1 cellular context compared by ENCODE assay signal in the genomic region with DNA sequence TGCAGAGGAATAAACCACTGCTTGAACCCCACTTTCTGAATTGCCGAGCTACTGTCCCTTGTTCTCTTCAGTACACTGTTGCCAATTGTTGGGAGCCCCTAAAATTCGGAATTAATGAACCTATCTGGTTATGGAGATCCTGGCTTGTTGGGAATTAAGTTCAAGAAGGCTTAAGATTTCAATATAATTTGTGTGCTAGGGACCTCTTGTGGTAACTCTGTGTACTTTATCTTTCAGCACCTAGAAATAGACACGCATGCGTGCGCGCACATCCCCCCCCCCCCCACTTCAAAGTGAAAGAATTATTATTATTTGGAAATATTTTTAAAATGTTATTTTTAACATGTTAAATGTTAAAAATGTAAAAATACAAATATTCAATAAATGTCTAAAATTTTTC.
TF ChIP-seq lines count a peak whose summit lies in the region.

No MANE protein-coding gene starts in this region.

TF ChIP-seq in K562, 482 proteins besides CTCF, POLR2A, EP300 and RAD21 (continued from another document):
- TF ChIP-seq, protein P1, sequence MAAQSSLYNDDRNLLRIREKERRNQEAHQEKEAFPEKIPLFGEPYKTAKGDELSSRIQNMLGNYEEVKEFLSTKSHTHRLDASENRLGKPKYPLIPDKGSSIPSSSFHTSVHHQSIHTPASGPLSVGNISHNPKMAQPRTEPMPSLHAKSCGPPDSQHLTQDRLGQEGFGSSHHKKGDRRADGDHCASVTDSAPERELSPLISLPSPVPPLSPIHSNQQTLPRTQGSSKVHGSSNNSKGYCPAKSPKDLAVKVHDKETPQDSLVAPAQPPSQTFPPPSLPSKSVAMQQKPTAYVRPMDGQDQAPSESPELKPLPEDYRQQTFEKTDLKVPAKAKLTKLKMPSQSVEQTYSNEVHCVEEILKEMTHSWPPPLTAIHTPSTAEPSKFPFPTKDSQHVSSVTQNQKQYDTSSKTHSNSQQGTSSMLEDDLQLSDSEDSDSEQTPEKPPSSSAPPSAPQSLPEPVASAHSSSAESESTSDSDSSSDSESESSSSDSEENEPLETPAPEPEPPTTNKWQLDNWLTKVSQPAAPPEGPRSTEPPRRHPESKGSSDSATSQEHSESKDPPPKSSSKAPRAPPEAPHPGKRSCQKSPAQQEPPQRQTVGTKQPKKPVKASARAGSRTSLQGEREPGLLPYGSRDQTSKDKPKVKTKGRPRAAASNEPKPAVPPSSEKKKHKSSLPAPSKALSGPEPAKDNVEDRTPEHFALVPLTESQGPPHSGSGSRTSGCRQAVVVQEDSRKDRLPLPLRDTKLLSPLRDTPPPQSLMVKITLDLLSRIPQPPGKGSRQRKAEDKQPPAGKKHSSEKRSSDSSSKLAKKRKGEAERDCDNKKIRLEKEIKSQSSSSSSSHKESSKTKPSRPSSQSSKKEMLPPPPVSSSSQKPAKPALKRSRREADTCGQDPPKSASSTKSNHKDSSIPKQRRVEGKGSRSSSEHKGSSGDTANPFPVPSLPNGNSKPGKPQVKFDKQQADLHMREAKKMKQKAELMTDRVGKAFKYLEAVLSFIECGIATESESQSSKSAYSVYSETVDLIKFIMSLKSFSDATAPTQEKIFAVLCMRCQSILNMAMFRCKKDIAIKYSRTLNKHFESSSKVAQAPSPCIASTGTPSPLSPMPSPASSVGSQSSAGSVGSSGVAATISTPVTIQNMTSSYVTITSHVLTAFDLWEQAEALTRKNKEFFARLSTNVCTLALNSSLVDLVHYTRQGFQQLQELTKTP (IDR thresholded peaks at IDR 0.05; ENCODE audit: low read depth in 1 of 2, partially characterized antibody in 2 of 2): no peak
- TF ChIP-seq SAP30 (IDR thresholded peaks at IDR 0.05; ENCODE audit: borderline replicate concordance, insufficient read depth, low read depth, low read length, poor library complexity, severe bottlenecking) (no peak), SMC3 (conservative IDR thresholded peaks at IDR 0.05; ENCODE audit: insufficient read depth, low read depth, low read length) (0 out of 2 replicates have a peak, but pooled peaks have one; percentile 19), ZNF780A (CRISPR knock-in tag; IDR thresholded peaks at IDR 0.05) (no peak), ZC3H4 (CRISPR knock-in tag; IDR thresholded peaks at IDR 0.05; ENCODE audit: borderline replicate concordance) (no peak), ZKSCAN8 (CRISPR knock-in tag; IDR thresholded peaks at IDR 0.05) (no peak), CREM (IDR thresholded peaks at IDR 0.05; ENCODE audit: low read depth) (no peak), PML (IDR thresholded peaks at IDR 0.05; ENCODE audit: low read length) (no peak), FOXA1 (IDR thresholded peaks at IDR 0.05; ENCODE audit: borderline replicate concordance) (no peak)
- TF ChIP-seq, protein P2, sequence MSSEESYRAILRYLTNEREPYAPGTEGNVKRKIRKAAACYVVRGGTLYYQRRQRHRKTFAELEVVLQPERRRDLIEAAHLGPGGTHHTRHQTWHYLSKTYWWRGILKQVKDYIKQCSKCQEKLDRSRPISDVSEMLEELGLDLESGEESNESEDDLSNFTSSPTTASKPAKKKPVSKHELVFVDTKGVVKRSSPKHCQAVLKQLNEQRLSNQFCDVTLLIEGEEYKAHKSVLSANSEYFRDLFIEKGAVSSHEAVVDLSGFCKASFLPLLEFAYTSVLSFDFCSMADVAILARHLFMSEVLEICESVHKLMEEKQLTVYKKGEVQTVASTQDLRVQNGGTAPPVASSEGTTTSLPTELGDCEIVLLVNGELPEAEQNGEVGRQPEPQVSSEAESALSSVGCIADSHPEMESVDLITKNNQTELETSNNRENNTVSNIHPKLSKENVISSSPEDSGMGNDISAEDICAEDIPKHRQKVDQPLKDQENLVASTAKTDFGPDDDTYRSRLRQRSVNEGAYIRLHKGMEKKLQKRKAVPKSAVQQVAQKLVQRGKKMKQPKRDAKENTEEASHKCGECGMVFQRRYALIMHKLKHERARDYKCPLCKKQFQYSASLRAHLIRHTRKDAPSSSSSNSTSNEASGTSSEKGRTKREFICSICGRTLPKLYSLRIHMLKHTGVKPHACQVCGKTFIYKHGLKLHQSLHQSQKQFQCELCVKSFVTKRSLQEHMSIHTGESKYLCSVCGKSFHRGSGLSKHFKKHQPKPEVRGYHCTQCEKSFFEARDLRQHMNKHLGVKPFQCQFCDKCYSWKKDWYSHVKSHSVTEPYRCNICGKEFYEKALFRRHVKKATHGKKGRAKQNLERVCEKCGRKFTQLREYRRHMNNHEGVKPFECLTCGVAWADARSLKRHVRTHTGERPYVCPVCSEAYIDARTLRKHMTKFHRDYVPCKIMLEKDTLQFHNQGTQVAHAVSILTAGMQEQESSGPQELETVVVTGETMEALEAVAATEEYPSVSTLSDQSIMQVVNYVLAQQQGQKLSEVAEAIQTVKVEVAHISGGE (CRISPR knock-in tag; IDR thresholded peaks at IDR 0.05): no peak
- TF ChIP-seq, protein P3, sequence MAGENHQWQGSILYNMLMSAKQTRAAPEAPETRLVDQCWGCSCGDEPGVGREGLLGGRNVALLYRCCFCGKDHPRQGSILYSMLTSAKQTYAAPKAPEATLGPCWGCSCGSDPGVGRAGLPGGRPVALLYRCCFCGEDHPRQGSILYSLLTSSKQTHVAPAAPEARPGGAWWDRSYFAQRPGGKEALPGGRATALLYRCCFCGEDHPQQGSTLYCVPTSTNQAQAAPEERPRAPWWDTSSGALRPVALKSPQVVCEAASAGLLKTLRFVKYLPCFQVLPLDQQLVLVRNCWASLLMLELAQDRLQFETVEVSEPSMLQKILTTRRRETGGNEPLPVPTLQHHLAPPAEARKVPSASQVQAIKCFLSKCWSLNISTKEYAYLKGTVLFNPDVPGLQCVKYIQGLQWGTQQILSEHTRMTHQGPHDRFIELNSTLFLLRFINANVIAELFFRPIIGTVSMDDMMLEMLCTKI (IDR thresholded peaks at IDR 0.05; ENCODE audit: partially characterized antibody): no peak
TF ChIP-seq in K562: peak in this region for 6.
